In the genomic region with DNA sequence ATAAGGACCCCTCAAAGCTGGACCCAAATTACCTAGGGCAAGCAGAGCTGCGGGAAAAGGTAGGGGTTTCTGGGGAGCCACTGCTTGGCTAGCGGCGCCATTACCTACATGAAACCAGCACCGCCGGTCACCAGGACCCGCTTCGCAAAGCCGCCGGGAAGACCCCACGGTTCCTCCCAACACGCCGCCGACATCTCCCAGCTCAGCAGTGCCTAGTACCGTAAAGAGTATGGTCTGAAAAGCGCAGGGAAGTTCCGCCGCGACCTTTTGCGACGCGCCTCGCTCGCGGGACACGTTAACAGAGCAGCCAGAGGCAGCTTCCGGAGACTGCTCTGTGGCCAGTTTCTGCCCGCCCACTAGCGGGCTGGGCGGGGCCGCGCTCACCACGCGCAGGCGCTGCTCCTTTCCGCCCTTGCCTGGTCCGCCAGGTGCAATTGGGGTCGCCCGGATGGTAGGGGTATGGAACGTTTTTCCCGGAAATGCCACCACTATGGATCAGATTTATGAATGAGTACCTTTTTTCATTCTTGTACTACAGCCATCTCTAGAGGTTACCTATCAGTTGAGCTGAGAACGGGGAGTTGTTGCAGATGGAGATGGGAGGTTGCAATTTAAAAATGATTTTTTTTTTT, we compare ENCODE assay signal across 1 cellular context.
TF ChIP-seq lines count a peak whose summit lies in the region.

A gene with protein sequence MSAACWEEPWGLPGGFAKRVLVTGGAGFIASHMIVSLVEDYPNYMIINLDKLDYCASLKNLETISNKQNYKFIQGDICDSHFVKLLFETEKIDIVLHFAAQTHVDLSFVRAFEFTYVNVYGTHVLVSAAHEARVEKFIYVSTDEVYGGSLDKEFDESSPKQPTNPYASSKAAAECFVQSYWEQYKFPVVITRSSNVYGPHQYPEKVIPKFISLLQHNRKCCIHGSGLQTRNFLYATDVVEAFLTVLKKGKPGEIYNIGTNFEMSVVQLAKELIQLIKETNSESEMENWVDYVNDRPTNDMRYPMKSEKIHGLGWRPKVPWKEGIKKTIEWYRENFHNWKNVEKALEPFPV (minus strand): TSS at position 210 of the 632 bp plus-strand sequence. CDS start 16 bp downstream, at position 194.

TF ChIP-seq in K562, 482 proteins besides CTCF, POLR2A, EP300 and RAD21 (continued from another document and continues in another):
- TF ChIP-seq ATF1 (CRISPR knock-in tag; IDR thresholded peaks at IDR 0.05) (no peak), ATF1 (tag; IDR thresholded peaks at IDR 0.05) (peak; percentile 62), DACH1 (IDR thresholded peaks at IDR 0.05; ENCODE audit: partially characterized antibody) (no peak), GATA2 (CRISPR knock-in tag; IDR thresholded peaks at IDR 0.05) (no peak), MCM2 (IDR thresholded peaks at IDR 0.05; ENCODE audit: low read depth) (no peak), SREBF2 (CRISPR knock-in tag; IDR thresholded peaks at IDR 0.05) (no peak), RUNX1 (IDR thresholded peaks at IDR 0.05; ENCODE audit: low read depth) (no peak), NCOR1 (IDR thresholded peaks at IDR 0.05) (0 out of 2 replicates have a peak, but pooled peaks have one; percentile 5), RBM25 (IDR thresholded peaks at IDR 0.05; ENCODE audit: low read depth, low read length, severe bottlenecking) (no peak), MEIS2 (IDR thresholded peaks at IDR 0.05; ENCODE audit: partially characterized antibody) (peak; percentile 71), KLF1 (tag; IDR thresholded peaks at IDR 0.05) (no peak), TARDBP (IDR thresholded peaks at IDR 0.05) (no peak), BCL6 (CRISPR knock-in tag; IDR thresholded peaks at IDR 0.05) (no peak), NFYB (IDR thresholded peaks at IDR 0.05; ENCODE audit: extremely low read depth, insufficient read length) (no peak), NR2F6 (CRISPR knock-in tag; IDR thresholded peaks at IDR 0.05) (no peak), ZNF133 (CRISPR knock-in tag; IDR thresholded peaks at IDR 0.05) (no peak), PHF20 (IDR thresholded peaks at IDR 0.05; ENCODE audit: partially characterized antibody) (no peak), SP2 (IDR thresholded peaks at IDR 0.05; ENCODE audit: extremely low read depth, low read depth, low read length, poor library complexity, severe bottlenecking) (no peak), RCOR1 (IDR thresholded peaks at IDR 0.05; ENCODE audit: borderline replicate concordance in 1 of 2, low read depth in 2 of 2, low read length in 2 of 2) (0 out of 4 replicates have a peak, but pooled peaks of 1 of the 2 experiments have one; percentile 16), ZSCAN29 (IDR thresholded peaks at IDR 0.05) (no peak), NUFIP1 (IDR thresholded peaks at IDR 0.05; ENCODE audit: partially characterized antibody) (no peak), HLTF (IDR thresholded peaks at IDR 0.05) (no peak)
- TF ChIP-seq, protein P1, sequence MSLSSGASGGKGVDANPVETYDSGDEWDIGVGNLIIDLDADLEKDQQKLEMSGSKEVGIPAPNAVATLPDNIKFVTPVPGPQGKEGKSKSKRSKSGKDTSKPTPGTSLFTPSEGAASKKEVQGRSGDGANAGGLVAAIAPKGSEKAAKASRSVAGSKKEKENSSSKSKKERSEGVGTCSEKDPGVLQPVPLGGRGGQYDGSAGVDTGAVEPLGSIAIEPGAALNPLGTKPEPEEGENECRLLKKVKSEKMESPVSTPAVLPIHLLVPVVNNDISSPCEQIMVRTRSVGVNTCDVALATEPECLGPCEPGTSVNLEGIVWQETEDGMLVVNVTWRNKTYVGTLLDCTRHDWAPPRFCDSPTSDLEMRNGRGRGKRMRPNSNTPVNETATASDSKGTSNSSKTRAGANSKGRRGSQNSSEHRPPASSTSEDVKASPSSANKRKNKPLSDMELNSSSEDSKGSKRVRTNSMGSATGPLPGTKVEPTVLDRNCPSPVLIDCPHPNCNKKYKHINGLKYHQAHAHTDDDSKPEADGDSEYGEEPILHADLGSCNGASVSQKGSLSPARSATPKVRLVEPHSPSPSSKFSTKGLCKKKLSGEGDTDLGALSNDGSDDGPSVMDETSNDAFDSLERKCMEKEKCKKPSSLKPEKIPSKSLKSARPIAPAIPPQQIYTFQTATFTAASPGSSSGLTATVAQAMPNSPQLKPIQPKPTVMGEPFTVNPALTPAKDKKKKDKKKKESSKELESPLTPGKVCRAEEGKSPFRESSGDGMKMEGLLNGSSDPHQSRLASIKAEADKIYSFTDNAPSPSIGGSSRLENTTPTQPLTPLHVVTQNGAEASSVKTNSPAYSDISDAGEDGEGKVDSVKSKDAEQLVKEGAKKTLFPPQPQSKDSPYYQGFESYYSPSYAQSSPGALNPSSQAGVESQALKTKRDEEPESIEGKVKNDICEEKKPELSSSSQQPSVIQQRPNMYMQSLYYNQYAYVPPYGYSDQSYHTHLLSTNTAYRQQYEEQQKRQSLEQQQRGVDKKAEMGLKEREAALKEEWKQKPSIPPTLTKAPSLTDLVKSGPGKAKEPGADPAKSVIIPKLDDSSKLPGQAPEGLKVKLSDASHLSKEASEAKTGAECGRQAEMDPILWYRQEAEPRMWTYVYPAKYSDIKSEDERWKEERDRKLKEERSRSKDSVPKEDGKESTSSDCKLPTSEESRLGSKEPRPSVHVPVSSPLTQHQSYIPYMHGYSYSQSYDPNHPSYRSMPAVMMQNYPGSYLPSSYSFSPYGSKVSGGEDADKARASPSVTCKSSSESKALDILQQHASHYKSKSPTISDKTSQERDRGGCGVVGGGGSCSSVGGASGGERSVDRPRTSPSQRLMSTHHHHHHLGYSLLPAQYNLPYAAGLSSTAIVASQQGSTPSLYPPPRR (CRISPR knock-in tag; IDR thresholded peaks at IDR 0.05; ENCODE audit: borderline replicate concordance), result no peak
- TF ChIP-seq, protein P2, sequence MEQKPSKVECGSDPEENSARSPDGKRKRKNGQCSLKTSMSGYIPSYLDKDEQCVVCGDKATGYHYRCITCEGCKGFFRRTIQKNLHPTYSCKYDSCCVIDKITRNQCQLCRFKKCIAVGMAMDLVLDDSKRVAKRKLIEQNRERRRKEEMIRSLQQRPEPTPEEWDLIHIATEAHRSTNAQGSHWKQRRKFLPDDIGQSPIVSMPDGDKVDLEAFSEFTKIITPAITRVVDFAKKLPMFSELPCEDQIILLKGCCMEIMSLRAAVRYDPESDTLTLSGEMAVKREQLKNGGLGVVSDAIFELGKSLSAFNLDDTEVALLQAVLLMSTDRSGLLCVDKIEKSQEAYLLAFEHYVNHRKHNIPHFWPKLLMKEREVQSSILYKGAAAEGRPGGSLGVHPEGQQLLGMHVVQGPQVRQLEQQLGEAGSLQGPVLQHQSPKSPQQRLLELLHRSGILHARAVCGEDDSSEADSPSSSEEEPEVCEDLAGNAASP (IDR thresholded peaks at IDR 0.05), result no peak
- TF ChIP-seq, protein P3, sequence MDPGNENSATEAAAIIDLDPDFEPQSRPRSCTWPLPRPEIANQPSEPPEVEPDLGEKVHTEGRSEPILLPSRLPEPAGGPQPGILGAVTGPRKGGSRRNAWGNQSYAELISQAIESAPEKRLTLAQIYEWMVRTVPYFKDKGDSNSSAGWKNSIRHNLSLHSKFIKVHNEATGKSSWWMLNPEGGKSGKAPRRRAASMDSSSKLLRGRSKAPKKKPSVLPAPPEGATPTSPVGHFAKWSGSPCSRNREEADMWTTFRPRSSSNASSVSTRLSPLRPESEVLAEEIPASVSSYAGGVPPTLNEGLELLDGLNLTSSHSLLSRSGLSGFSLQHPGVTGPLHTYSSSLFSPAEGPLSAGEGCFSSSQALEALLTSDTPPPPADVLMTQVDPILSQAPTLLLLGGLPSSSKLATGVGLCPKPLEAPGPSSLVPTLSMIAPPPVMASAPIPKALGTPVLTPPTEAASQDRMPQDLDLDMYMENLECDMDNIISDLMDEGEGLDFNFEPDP (CRISPR knock-in tag; IDR thresholded peaks at IDR 0.05), result no peak
- TF ChIP-seq, protein P4, sequence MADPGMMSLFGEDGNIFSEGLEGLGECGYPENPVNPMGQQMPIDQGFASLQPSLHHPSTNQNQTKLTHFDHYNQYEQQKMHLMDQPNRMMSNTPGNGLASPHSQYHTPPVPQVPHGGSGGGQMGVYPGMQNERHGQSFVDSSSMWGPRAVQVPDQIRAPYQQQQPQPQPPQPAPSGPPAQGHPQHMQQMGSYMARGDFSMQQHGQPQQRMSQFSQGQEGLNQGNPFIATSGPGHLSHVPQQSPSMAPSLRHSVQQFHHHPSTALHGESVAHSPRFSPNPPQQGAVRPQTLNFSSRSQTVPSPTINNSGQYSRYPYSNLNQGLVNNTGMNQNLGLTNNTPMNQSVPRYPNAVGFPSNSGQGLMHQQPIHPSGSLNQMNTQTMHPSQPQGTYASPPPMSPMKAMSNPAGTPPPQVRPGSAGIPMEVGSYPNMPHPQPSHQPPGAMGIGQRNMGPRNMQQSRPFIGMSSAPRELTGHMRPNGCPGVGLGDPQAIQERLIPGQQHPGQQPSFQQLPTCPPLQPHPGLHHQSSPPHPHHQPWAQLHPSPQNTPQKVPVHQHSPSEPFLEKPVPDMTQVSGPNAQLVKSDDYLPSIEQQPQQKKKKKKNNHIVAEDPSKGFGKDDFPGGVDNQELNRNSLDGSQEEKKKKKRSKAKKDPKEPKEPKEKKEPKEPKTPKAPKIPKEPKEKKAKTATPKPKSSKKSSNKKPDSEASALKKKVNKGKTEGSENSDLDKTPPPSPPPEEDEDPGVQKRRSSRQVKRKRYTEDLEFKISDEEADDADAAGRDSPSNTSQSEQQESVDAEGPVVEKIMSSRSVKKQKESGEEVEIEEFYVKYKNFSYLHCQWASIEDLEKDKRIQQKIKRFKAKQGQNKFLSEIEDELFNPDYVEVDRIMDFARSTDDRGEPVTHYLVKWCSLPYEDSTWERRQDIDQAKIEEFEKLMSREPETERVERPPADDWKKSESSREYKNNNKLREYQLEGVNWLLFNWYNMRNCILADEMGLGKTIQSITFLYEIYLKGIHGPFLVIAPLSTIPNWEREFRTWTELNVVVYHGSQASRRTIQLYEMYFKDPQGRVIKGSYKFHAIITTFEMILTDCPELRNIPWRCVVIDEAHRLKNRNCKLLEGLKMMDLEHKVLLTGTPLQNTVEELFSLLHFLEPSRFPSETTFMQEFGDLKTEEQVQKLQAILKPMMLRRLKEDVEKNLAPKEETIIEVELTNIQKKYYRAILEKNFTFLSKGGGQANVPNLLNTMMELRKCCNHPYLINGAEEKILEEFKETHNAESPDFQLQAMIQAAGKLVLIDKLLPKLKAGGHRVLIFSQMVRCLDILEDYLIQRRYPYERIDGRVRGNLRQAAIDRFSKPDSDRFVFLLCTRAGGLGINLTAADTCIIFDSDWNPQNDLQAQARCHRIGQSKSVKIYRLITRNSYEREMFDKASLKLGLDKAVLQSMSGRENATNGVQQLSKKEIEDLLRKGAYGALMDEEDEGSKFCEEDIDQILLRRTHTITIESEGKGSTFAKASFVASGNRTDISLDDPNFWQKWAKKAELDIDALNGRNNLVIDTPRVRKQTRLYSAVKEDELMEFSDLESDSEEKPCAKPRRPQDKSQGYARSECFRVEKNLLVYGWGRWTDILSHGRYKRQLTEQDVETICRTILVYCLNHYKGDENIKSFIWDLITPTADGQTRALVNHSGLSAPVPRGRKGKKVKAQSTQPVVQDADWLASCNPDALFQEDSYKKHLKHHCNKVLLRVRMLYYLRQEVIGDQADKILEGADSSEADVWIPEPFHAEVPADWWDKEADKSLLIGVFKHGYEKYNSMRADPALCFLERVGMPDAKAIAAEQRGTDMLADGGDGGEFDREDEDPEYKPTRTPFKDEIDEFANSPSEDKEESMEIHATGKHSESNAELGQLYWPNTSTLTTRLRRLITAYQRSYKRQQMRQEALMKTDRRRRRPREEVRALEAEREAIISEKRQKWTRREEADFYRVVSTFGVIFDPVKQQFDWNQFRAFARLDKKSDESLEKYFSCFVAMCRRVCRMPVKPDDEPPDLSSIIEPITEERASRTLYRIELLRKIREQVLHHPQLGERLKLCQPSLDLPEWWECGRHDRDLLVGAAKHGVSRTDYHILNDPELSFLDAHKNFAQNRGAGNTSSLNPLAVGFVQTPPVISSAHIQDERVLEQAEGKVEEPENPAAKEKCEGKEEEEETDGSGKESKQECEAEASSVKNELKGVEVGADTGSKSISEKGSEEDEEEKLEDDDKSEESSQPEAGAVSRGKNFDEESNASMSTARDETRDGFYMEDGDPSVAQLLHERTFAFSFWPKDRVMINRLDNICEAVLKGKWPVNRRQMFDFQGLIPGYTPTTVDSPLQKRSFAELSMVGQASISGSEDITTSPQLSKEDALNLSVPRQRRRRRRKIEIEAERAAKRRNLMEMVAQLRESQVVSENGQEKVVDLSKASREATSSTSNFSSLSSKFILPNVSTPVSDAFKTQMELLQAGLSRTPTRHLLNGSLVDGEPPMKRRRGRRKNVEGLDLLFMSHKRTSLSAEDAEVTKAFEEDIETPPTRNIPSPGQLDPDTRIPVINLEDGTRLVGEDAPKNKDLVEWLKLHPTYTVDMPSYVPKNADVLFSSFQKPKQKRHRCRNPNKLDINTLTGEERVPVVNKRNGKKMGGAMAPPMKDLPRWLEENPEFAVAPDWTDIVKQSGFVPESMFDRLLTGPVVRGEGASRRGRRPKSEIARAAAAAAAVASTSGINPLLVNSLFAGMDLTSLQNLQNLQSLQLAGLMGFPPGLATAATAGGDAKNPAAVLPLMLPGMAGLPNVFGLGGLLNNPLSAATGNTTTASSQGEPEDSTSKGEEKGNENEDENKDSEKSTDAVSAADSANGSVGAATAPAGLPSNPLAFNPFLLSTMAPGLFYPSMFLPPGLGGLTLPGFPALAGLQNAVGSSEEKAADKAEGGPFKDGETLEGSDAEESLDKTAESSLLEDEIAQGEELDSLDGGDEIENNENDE (IDR thresholded peaks at IDR 0.05; ENCODE audit: low read depth, low read length), result no peak
- TF ChIP-seq, protein P5, sequence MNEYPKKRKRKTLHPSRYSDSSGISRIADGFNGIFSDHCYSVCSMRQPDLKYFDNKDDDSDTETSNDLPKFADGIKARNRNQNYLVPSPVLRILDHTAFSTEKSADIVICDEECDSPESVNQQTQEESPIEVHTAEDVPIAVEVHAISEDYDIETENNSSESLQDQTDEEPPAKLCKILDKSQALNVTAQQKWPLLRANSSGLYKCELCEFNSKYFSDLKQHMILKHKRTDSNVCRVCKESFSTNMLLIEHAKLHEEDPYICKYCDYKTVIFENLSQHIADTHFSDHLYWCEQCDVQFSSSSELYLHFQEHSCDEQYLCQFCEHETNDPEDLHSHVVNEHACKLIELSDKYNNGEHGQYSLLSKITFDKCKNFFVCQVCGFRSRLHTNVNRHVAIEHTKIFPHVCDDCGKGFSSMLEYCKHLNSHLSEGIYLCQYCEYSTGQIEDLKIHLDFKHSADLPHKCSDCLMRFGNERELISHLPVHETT (CRISPR knock-in tag; conservative IDR thresholded peaks at IDR 0.05 in 1 of 2, IDR thresholded peaks at IDR 0.05 in 1 of 2), result no peak
- TF ChIP-seq, protein P6, sequence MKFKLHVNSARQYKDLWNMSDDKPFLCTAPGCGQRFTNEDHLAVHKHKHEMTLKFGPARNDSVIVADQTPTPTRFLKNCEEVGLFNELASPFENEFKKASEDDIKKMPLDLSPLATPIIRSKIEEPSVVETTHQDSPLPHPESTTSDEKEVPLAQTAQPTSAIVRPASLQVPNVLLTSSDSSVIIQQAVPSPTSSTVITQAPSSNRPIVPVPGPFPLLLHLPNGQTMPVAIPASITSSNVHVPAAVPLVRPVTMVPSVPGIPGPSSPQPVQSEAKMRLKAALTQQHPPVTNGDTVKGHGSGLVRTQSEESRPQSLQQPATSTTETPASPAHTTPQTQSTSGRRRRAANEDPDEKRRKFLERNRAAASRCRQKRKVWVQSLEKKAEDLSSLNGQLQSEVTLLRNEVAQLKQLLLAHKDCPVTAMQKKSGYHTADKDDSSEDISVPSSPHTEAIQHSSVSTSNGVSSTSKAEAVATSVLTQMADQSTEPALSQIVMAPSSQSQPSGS (CRISPR knock-in tag; IDR thresholded peaks at IDR 0.05), result no peak
- TF ChIP-seq, protein P7, sequence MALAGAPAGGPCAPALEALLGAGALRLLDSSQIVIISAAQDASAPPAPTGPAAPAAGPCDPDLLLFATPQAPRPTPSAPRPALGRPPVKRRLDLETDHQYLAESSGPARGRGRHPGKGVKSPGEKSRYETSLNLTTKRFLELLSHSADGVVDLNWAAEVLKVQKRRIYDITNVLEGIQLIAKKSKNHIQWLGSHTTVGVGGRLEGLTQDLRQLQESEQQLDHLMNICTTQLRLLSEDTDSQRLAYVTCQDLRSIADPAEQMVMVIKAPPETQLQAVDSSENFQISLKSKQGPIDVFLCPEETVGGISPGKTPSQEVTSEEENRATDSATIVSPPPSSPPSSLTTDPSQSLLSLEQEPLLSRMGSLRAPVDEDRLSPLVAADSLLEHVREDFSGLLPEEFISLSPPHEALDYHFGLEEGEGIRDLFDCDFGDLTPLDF (CRISPR knock-in tag; IDR thresholded peaks at IDR 0.05), result no peak
